In the genomic region with DNA sequence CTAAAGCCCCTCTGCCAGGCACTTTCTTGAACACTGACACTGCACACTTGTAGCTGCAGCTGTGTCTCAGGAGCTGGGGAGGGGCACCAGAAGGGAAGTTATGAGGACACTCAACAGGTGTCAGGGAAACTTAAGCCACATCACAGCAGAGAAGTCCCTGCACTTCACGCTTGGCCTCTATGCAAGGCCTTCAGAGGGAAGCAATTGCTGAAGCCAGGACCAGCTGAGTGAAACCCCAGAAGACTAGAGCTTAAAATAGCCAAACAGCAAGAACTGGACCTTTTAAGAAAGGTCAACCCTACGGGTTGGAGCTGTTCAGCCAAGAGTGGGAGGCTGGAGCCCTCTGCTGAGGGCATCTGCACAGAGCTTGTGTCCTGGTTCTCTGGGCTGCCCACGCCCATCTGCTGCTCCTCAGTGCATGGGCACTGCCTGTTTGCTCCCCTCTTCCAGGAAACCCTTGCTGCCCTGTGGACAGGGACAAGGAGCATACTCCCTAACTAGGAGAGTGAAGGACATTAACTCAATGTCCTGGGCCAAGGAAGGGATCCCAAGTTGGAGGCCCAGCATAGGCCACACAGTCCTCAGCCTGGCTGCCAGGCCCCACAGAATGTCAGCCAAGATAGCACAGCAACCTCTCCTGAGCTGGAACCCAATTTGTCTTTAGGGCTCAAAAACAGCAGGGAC, we compare ENCODE assay signal across 17 cellular contexts. TPM values are rescaled to one million over a fixed set of nuclear protein-coding genes. Genes with fewer than 3 reads are reported as not detected.
A peak's percentile ranks its signal among the peaks of the same experiment; 100 is the strongest.
DNase-seq lines count a peak whose midpoint lies in the region; ATAC-seq, FAIRE-seq and TF ChIP-seq lines count a peak whose summit lies in the region.
"Had no signal": no experiment of that assay in that cellular context is flagged by ENCODE, and none has a peak within 500 bp of the region (broad histone marks: within the 10 kb centered on the region; RNA-seq: fewer than 3 reads in every experiment).

No MANE protein-coding gene starts in this region.

- TF ChIP-seq CTCF in OCI-LY7 (conservative IDR thresholded peaks at IDR 0.05; ENCODE audit: low read length) (no peak), endodermal cell (conservative IDR thresholded peaks at IDR 0.05) (no peak)

- CTCF ChIA-PET in activated CD4-positive, alpha-beta T cell treated with anti-CD3 and anti-CD28 coated beads for 36 hours (lab: Charles Lee): interaction anchor here (0.6 to 2.3 kb wide), 8 partner anchors 8 to 734 kb away, joined by 3 to 10 read pairs (median 4); no protein-coding TSS in a partner anchor
- CTCF ChIA-PET in OCI-LY7 (lab: Charles Lee; ENCODE audit: unreplicated experiment): interaction anchor here (0.9 kb wide), 1 partner anchor 9 kb away, joined by 5 read pairs; no protein-coding TSS in a partner anchor

- no peak for DNase-seq in activated CD4-positive, alpha-beta T cell treated with anti-CD3 and anti-CD28 coated beads for 36 hours
- no peak for DNase-seq in activated CD4-positive, alpha-beta T cell treated with anti-CD3 and anti-CD28 coated beads for 48 hours
- DNase-seq in OCI-LY7 (ENCODE audit: low spot score) (peak; percentile 33), endodermal cell (peak; percentile 29), small intestine (no peak), NCI-H187 treated with DMSO at 0.1 percent for 48 hours (lab: John Stamatoyannopoulos, UW) (no peak)
- DNase-seq in stimulated activated CD4-positive, alpha-beta T cell treated with anti-CD3 and anti-CD28 coated beads, Interleukin-2, amount 100 ng/mL, for 48 hours: no peak
- DNase-seq: activated CD8-positive, alpha-beta memory T cell treated with anti-CD3 and anti-CD28 coated beads for 24 hours; activated naive CD8-positive, alpha-beta T cell treated with anti-CD3 and anti-CD28 coated beads, Interleukin-2, amount 10 ng/mL, durations not matched to agents 7 days and 5 days; dermis blood vessel endothelial cell; foreskin fibroblast; Kasumi-1; NCI-H2171 treated with DMSO at 0.1 percent for 48 hours; OCI-M1 had no signal

- peaks cover 31% of the 10 kb centered on the region for H3K4me1 Mint-ChIP-seq in activated CD4-positive, alpha-beta T cell treated with anti-CD3 and anti-CD28 coated beads for 36 hours
- H3K4me1 Mint-ChIP-seq in endodermal cell: peaks cover 4% of the 10 kb centered on the region

- peaks cover 9% of the 10 kb centered on the region for H3K27me3 Mint-ChIP-seq in activated CD4-positive, alpha-beta T cell treated with anti-CD3 and anti-CD28 coated beads for 36 hours
- H3K27me3 Mint-ChIP-seq in endodermal cell (ENCODE audit: insufficient read depth): peaks cover 7% of the 10 kb centered on the region

- H3K9me3 ChIP-seq in OCI-LY7 (ENCODE audit: low read length) (no peaks in the 10 kb centered on the region), endodermal cell (ENCODE audit: control insufficient read depth, low read length) (no peaks in the 10 kb centered on the region), small intestine (ENCODE audit: control insufficient read depth, low read depth) (no peaks in the 10 kb centered on the region)
- H3K9me3 ChIP-seq: tibial nerve had no signal

- H3K4me3 ChIP-seq in OCI-LY7 (ENCODE audit: low read depth, low read length, poor library complexity, severe bottlenecking) (no peak overlapping the region), endodermal cell (ENCODE audit: low read length) (no peak overlapping the region), small intestine (ENCODE audit: low read depth in 1 of 2, low read length in 2 of 2) (no peak overlapping the region)
- H3K4me3 ChIP-seq: tibial nerve had no signal

- H4K20me1 ChIP-seq in OCI-LY7 (ENCODE audit: insufficient read depth, low read length): peaks cover 27% of the 10 kb centered on the region; the same call in 1 of the 2 replicates

- FAIRE-seq in small intestine (lab: Jason Lieb, UNC): no peak
- FAIRE-seq: A204.1 had no signal

- no peak overlapping the region for H3K4me3 Mint-ChIP-seq in activated CD4-positive, alpha-beta T cell treated with anti-CD3 and anti-CD28 coated beads for 36 hours
- no peak overlapping the region for H3K4me3 Mint-ChIP-seq in endodermal cell
- H3K4me3 Mint-ChIP-seq: activated naive CD8-positive, alpha-beta T cell treated with anti-CD3 and anti-CD28 coated beads, Interleukin-2, amount 10 ng/mL, durations not matched to agents 7 days and 5 days had no signal

- no peak overlapping the region for H3K9ac ChIP-seq in endodermal cell (ENCODE audit: extremely low read depth, low read length, poor library complexity, severe bottlenecking)

- no peak overlapping the region for H3K4me2 ChIP-seq in OCI-LY7 (ENCODE audit: low read length)

- no TSS peak for BruUV-seq in OCI-LY7 (replicated peaks; lab: Mats Ljungman, UMichigan)

- H3K9me3 Mint-ChIP-seq in activated CD4-positive, alpha-beta T cell treated with anti-CD3 and anti-CD28 coated beads for 36 hours (ENCODE audit: low read depth): no peaks in the 10 kb centered on the region
- H3K9me3 Mint-ChIP-seq in endodermal cell: no peaks in the 10 kb centered on the region
- H3K9me3 Mint-ChIP-seq: activated naive CD8-positive, alpha-beta T cell treated with anti-CD3 and anti-CD28 coated beads, Interleukin-2, amount 10 ng/mL, durations not matched to agents 7 days and 5 days had no signal

- H3K4me1 ChIP-seq in OCI-LY7 (ENCODE audit: insufficient read depth, low read length, poor library complexity, severe bottlenecking): peaks cover 10% of the 10 kb centered on the region
- no peaks in the 10 kb centered on the region for H3K4me1 ChIP-seq in endodermal cell (ENCODE audit: control insufficient read depth, insufficient read depth, low read length)
- H3K4me1 ChIP-seq in small intestine (ENCODE audit: control insufficient read depth in 2 of 2, insufficient read depth in 1 of 2, low read depth in 1 of 2, low read length in 1 of 2): peaks cover 0 to 3% of the 10 kb centered on the region in 2 donors

- peaks cover 82% of the 10 kb centered on the region for H3K36me3 Mint-ChIP-seq in activated CD4-positive, alpha-beta T cell treated with anti-CD3 and anti-CD28 coated beads for 36 hours (ENCODE audit: low read depth)
- peaks cover 77% of the 10 kb centered on the region for H3K36me3 Mint-ChIP-seq in endodermal cell (ENCODE audit: low read depth)

- ATAC-seq in activated CD4-positive, alpha-beta T cell treated with anti-CD3 and anti-CD28 coated beads for 36 hours: no peak
- ATAC-seq in GM19452 (IDR thresholded peaks at IDR 0.05; ENCODE audit: unreplicated experiment): no peak

- H3K27me3 ChIP-seq in endodermal cell (ENCODE audit: control insufficient read depth, insufficient read depth, low read length, poor library complexity, severe bottlenecking) (peaks cover 8% of the 10 kb centered on the region), small intestine (ENCODE audit: control insufficient read depth in 2 of 2, insufficient read depth in 2 of 2, low read length in 2 of 2) (no peaks in the 10 kb centered on the region)
- H3K27me3 ChIP-seq: tibial nerve had no signal

- no peak overlapping the region for H2AFZ ChIP-seq in OCI-LY7 (ENCODE audit: low read length)

- H3K36me3 ChIP-seq in OCI-LY7 (ENCODE audit: insufficient read depth, low read length): peaks cover 88% of the 10 kb centered on the region
- H3K36me3 ChIP-seq in endodermal cell (ENCODE audit: control insufficient read depth, insufficient read depth, low read length): peaks cover 82% of the 10 kb centered on the region
- peaks cover 15 to 28% of the 10 kb centered on the region in 2 donors for H3K36me3 ChIP-seq in small intestine (ENCODE audit: control insufficient read depth in 2 of 2, insufficient read depth in 2 of 2, low read length in 2 of 2)

- no peaks in the 10 kb centered on the region for H3K79me2 ChIP-seq in OCI-LY7 (ENCODE audit: insufficient read depth, low read depth, low read length)

- peak overlapping the region; percentile 20 for H3K27ac ChIP-seq in OCI-LY7 (ENCODE audit: low read depth, low read length, poor library complexity, severe bottlenecking)
- H3K27ac ChIP-seq in endodermal cell (ENCODE audit: low read depth, low read length): no peak overlapping the region
- H3K27ac ChIP-seq in small intestine (ENCODE audit: low read depth in 1 of 2, low read length in 1 of 2): peak overlapping the region; percentile 15 to 33

- POLR2A ChIA-PET in activated CD4-positive, alpha-beta T cell treated with anti-CD3 and anti-CD28 coated beads for 36 hours (lab: Charles Lee): no interaction called here
- POLR2A ChIA-PET in OCI-LY7 (lab: Charles Lee): interaction anchor here (0.6 kb wide), 1 partner anchor 38 kb away, joined by 3 read pairs; no protein-coding TSS in a partner anchor

- WGBS in endodermal cell (ENCODE audit: insufficient coverage in 1 of 2, insufficient read length in 1 of 2), 2 experiments: 87 to 90% methylated on average over 3 of the region's 3 CpGs
- 64 to 82% (median 70%) methylated on average over 3 of the region's 3 CpGs for WGBS in small intestine, 3 donors

- no peaks in the 10 kb centered on the region for H3K9me2 ChIP-seq in OCI-LY7 (ENCODE audit: insufficient read depth, low read length)

- intact Hi-C loops in activated CD4-positive, alpha-beta T cell treated with anti-CD3 and anti-CD28 coated beads for 36 hours (cut with DNase I, micrococcal nuclease): no loop called here
- intact Hi-C loops in OCI-LY7 (cut with micrococcal nuclease; ENCODE audit: unreplicated experiment): loop anchor here (5.0 kb wide), 1 partner anchor 56 kb away; no protein-coding TSS in a partner anchor

- H3K27ac Mint-ChIP-seq in activated CD4-positive, alpha-beta T cell treated with anti-CD3 and anti-CD28 coated beads for 36 hours: peak overlapping the region; percentile 13
- H3K27ac Mint-ChIP-seq in endodermal cell: no peak overlapping the region

RNA-seq across cellular contexts. Expression of a gene that starts 3.9 kb away (rescaled TPM):
- under 1 TPM in 1 of 2 experiments, not detected in 1; 0.11 TPM for total RNA-seq in activated CD4-positive, alpha-beta T cell treated with anti-CD3 and anti-CD28 coated beads for 36 hours
- not detected in 2 replicates for total RNA-seq in OCI-LY7 (2014; rRNA removed; shearing (Covaris generic))
- total RNA-seq in OCI-LY7 (2022) (not detected in 2 replicates), endodermal cell (1 to 10 TPM; 2.0 TPM)
- polyA plus RNA-seq in endodermal cell (2013, experiment 1 of 2): 1.0 TPM
- 0.54 TPM for polyA plus RNA-seq in endodermal cell (2013, experiment 2 of 2)
- polyA plus RNA-seq in small intestine: 1 to 10 TPM in 2 of 3 donors, under 1 TPM in 1; 0.67 to 7.0 (median 1.4) TPM
- total RNA-seq: activated naive CD8-positive, alpha-beta T cell treated with anti-CD3 and anti-CD28 coated beads, Interleukin-2, amount 10 ng/mL, durations not matched to agents 7 days and 5 days had no signal

RNA-seq across cellular contexts. Expression of a gene that starts 29.5 kb away (rescaled TPM):
- 1,000 to 10,000 TPM; 2,479 to 3,112 TPM for total RNA-seq in activated CD4-positive, alpha-beta T cell treated with anti-CD3 and anti-CD28 coated beads for 36 hours
- 861 and 917 TPM in 2 replicates for total RNA-seq in OCI-LY7 (2014; rRNA removed; shearing (Covaris generic))
- total RNA-seq in OCI-LY7 (2022): 791 and 1,131 TPM in 2 replicates
- total RNA-seq in endodermal cell: 1,000 to 10,000 TPM; 2,197 to 2,355 TPM
- 1,203 TPM for polyA plus RNA-seq in endodermal cell (2013, experiment 1 of 2)
- polyA plus RNA-seq in endodermal cell (2013, experiment 2 of 2): 1,289 TPM
- polyA plus RNA-seq in small intestine: 100 to 1,000 TPM; 243 to 362 (median 254) TPM

Comparison
In these comparisons a context has a peak if more than half of its experiments do, and no peak if none do; other contexts are left out.
1. DNase-seq: peak in OCI-LY7 (single experiment) and endodermal cell (single experiment); none in activated CD4-positive, alpha-beta T cell treated with anti-CD3 and anti-CD28 coated beads for 36 hours (single experiment), activated CD4-positive, alpha-beta T cell treated with anti-CD3 and anti-CD28 coated beads for 48 hours (single experiment), small intestine (single experiment), stimulated activated CD4-positive, alpha-beta T cell treated with anti-CD3 and anti-CD28 coated beads, Interleukin-2, amount 100 ng/mL, for 48 hours (0 of 2) and NCI-H187 treated with DMSO at 0.1 percent for 48 hours (single experiment).